In the genomic region with DNA sequence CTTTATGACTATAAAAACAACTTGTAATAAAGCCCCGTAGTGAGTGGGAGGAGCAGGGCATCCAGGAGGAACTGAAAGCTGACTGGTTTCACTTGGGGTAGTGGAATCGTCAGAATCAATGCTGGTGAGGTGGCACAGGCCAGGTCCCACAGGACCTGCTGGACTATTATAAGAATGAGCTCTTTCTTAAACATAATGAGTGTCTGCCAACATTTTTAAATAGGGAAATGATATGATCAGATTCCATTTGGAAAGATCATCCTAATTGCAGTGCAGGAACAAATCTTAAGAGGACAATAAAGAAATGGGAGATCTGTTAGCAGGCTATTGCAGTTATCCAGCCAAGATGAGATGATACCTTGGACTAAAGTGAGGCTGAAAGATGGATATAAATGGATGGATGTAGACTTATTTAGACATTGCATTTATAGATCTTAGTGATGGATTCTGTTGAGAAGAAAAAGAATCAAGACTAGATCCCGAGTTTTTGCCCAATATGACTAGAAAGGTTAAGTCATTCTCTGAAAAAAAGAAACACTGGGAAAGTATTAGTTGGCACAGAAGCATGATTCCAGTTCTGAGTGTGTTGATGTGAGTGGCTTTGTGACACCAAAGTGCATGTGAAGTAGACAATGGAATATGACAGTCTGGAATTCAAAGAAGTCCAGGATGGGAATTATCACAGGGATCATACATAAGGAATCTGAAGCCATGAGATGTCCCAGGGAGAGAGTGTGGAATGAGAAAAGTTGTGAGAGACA, we compare ENCODE assay signal across 9 cellular contexts.
DNase-seq lines count a peak whose midpoint lies in the region; ATAC-seq, FAIRE-seq and TF ChIP-seq lines count a peak whose summit lies in the region.
"Had no signal": no experiment of that assay in that cellular context is flagged by ENCODE, and none has a peak within 500 bp of the region (broad histone marks: within the 10 kb centered on the region; RNA-seq: fewer than 3 reads in every experiment).

No MANE protein-coding gene starts in this region.

- no peaks in the 10 kb centered on the region for H3K79me2 ChIP-seq in HepG2 (ENCODE audit: insufficient read depth, low read length)

- CTCF ChIA-PET in HepG2 (lab: Yijun Ruan, JAX; ENCODE audit: low intra/inter-chr PET ratio, low total read pairs), result no interaction called here

- DNase-seq in right lobe of liver, result no peak
- DNase-seq in HepG2 (ENCODE audit: low spot score), result no peak
- DNase-seq in SIG-M5 treated with dmso at 0.1 percent for 504 hours (lab: John Stamatoyannopoulos, UW; ENCODE audit: unreplicated experiment), result peak; percentile 88
- DNase-seq in spleen, result peak; percentile 81
- DNase-seq in dedifferentiated amniotic fluid mesenchymal stem cell (ENCODE audit: extremely low spot score), result no peak
- DNase-seq in NCI-H774 (lab: John Stamatoyannopoulos, UW), result no peak
- no peak for DNase-seq in NCI-H2227 treated with DMSO at 0.1 percent for 48 hours (lab: John Stamatoyannopoulos, UW)

- H3K4me1 ChIP-seq in right lobe of liver (no peaks in the 10 kb centered on the region), HepG2 (ENCODE audit: insufficient read depth, low read length) (no peaks in the 10 kb centered on the region), spleen (peaks cover 10 to 82% (median 39%) of the 10 kb centered on the region in 6 donors)

- intact Hi-C loops in right lobe of liver (cut with DNase I), result no loop called here
- intact Hi-C loops in HepG2 (cut with micrococcal nuclease; ENCODE audit: unreplicated experiment), result no loop called here
- intact Hi-C loops in spleen (cut with DNase I; ENCODE audit: low total_unique reads), result no loop called here

- TF ChIP-seq POLR2A in right lobe of liver (IDR thresholded peaks at IDR 0.05) (no peak), HepG2 (IDR thresholded peaks at IDR 0.05; ENCODE audit: insufficient read depth in 1 of 2, low read depth in 2 of 2, low read length in 2 of 2) (no peak), spleen (IDR thresholded peaks at IDR 0.05) (no peak)

- POLR2A ChIA-PET in HepG2 (lab: Yijun Ruan, JAX), result no interaction called here

- ATAC-seq in right lobe of liver, result peak; percentile 42 to 74 (median 66)
- ATAC-seq in HepG2, result no peak
- ATAC-seq in HG02973 (IDR thresholded peaks at IDR 0.05; ENCODE audit: unreplicated experiment), result peak; percentile 98

- H3K9me3 ChIP-seq in right lobe of liver (no peaks in the 10 kb centered on the region), HepG2 (ENCODE audit: low read length) (peaks cover 14% of the 10 kb centered on the region), spleen (peaks cover 0 to 11% (median under 1%) of the 10 kb centered on the region in 8 donors)

- H4K20me1 ChIP-seq in HepG2 (ENCODE audit: insufficient read depth, low read length), result no peaks in the 10 kb centered on the region

- no peak for TF ChIP-seq RAD21 in HepG2 (CRISPR knock-in tag; IDR thresholded peaks at IDR 0.05)

- no peak for TF ChIP-seq CTCF in right lobe of liver (IDR thresholded peaks at IDR 0.05)
- TF ChIP-seq CTCF in HepG2 (CRISPR knock-in tag; IDR thresholded peaks at IDR 0.05), result no peak
- no peak for TF ChIP-seq CTCF in spleen (IDR thresholded peaks at IDR 0.05 in 8 of 11, conservative IDR thresholded peaks at IDR 0.05 in 3 of 11)

- H3K27me3 ChIP-seq in right lobe of liver (no peaks in the 10 kb centered on the region), HepG2 (ENCODE audit: control insufficient read depth in 1 of 2, insufficient read depth in 2 of 2, low read length in 2 of 2) (no peaks in the 10 kb centered on the region), spleen (replicated peaks in 1 of 7) (no peaks in the 10 kb centered on the region)

- in situ Hi-C loops in HepG2 (cut with HindIII; ENCODE audit: extremely low pct_ligation_motif_present, low pct_unique_long_range_greater_than_20kb), result no loop called here

- no peak overlapping the region for H3K9ac ChIP-seq in HepG2 (ENCODE audit: insufficient read depth, low read depth, low read length)

- TF ChIP-seq EP300 in HepG2 (IDR thresholded peaks at IDR 0.05; ENCODE audit: low read depth in 2 of 2, low read length in 2 of 2) (no peak), HepG2 (CRISPR knock-in tag; IDR thresholded peaks at IDR 0.05; ENCODE audit: borderline replicate concordance) (no peak)

- 58% methylated on average over 3 of the region's 3 CpGs for WGBS in right lobe of liver (ENCODE audit: insufficient coverage, low coverage, low lambda C conversion rate, missing lambda C conversion rate)
- WGBS in HepG2 (ENCODE audit: low lambda C conversion rate), result 3% methylated on average over 3 of the region's 3 CpGs
- WGBS in spleen, 5 donors, result 29 to 47% (median 35%) methylated on average over 3 of the region's 3 CpGs

- no peak overlapping the region for H2AFZ ChIP-seq in HepG2 (ENCODE audit: low read length)

- BruUV-seq in HepG2 (replicated peaks; lab: Mats Ljungman, UMichigan), result no TSS peak

- no peak overlapping the region for H3K4me2 ChIP-seq in HepG2 (ENCODE audit: low read depth, low read length)

- H3K4me3 ChIP-seq in right lobe of liver (no peak overlapping the region), HepG2 (replicated peaks in 1 of 3; ENCODE audit: insufficient read depth in 1 of 3, low read depth in 2 of 3, low read length in 3 of 3) (no peak overlapping the region), spleen (peak overlapping the region in 1 of 8 donors; percentile 19)

- H3K27ac ChIP-seq in right lobe of liver, result no peak overlapping the region
- H3K27ac ChIP-seq in HepG2 (ENCODE audit: extremely low read length, insufficient read depth, low read length), result no peak overlapping the region
- H3K27ac ChIP-seq in spleen, result peak overlapping the region in 7 of 8 donors; percentile 8 to 77 (median 55)

- FAIRE-seq in HepG2 (lab: Jason Lieb, UNC), result no peak
- FAIRE-seq: keratinocyte had no signal

- no peaks in the 10 kb centered on the region for H3K36me3 ChIP-seq in right lobe of liver
- no peaks in the 10 kb centered on the region for H3K36me3 ChIP-seq in HepG2 (replicated peaks in 1 of 2; ENCODE audit: control insufficient read depth in 1 of 2, insufficient read depth in 2 of 2, low read length in 2 of 2)
- H3K36me3 ChIP-seq in spleen, result no peaks in the 10 kb centered on the region

TF ChIP-seq in HepG2, 621 proteins besides CTCF, POLR2A, EP300 and RAD21 (continues in another document):
- TF ChIP-seq FOXC1 (CRISPR knock-in tag; IDR thresholded peaks at IDR 0.05; ENCODE audit: borderline replicate concordance) (no peak), SRSF9 (IDR thresholded peaks at IDR 0.05; ENCODE audit: borderline replicate concordance, insufficient read depth, low read depth, low read length, poor library complexity, severe bottlenecking) (no peak), ZFY (CRISPR knock-in tag; IDR thresholded peaks at IDR 0.05) (no peak), ZC3H13 (CRISPR knock-in tag; IDR thresholded peaks at IDR 0.05) (no peak), ZFP36 (IDR thresholded peaks at IDR 0.05; ENCODE audit: borderline replicate concordance, low read depth, low read length, partially characterized antibody) (no peak)
- TF ChIP-seq, protein P1, sequence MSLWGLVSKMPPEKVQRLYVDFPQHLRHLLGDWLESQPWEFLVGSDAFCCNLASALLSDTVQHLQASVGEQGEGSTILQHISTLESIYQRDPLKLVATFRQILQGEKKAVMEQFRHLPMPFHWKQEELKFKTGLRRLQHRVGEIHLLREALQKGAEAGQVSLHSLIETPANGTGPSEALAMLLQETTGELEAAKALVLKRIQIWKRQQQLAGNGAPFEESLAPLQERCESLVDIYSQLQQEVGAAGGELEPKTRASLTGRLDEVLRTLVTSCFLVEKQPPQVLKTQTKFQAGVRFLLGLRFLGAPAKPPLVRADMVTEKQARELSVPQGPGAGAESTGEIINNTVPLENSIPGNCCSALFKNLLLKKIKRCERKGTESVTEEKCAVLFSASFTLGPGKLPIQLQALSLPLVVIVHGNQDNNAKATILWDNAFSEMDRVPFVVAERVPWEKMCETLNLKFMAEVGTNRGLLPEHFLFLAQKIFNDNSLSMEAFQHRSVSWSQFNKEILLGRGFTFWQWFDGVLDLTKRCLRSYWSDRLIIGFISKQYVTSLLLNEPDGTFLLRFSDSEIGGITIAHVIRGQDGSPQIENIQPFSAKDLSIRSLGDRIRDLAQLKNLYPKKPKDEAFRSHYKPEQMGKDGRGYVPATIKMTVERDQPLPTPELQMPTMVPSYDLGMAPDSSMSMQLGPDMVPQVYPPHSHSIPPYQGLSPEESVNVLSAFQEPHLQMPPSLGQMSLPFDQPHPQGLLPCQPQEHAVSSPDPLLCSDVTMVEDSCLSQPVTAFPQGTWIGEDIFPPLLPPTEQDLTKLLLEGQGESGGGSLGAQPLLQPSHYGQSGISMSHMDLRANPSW (CRISPR knock-in tag; IDR thresholded peaks at IDR 0.05; ENCODE audit: borderline replicate concordance), result no peak
- TF ChIP-seq, protein P2, sequence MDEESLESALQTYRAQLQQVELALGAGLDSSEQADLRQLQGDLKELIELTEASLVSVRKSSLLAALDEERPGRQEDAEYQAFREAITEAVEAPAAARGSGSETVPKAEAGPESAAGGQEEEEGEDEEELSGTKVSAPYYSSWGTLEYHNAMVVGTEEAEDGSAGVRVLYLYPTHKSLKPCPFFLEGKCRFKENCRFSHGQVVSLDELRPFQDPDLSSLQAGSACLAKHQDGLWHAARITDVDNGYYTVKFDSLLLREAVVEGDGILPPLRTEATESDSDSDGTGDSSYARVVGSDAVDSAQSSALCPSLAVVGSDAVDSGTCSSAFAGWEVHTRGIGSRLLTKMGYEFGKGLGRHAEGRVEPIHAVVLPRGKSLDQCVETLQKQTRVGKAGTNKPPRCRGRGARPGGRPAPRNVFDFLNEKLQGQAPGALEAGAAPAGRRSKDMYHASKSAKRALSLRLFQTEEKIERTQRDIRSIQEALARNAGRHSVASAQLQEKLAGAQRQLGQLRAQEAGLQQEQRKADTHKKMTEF (CRISPR knock-in tag; IDR thresholded peaks at IDR 0.05), result no peak
- TF ChIP-seq, protein P3, sequence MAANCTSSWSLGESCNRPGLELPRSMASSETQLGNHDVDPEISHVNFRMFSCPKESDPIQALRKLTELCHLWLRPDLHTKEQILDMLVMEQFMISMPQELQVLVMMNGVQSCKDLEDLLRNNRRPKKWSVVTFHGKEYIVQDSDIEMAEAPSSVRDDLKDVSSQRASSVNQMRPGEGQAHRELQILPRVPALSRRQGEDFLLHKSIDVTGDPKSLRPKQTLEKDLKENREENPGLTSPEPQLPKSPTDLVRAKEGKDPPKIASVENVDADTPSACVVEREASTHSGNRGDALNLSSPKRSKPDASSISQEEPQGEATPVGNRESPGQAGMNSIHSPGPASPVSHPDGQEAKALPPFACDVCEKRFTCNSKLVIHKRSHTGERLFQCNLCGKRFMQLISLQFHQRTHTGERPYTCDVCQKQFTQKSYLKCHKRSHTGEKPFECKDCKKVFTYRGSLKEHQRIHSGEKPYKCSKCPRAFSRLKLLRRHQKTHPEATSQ (CRISPR knock-in tag; IDR thresholded peaks at IDR 0.05; ENCODE audit: borderline replicate concordance), result no peak

Comparison
In these comparisons a context has a peak if more than half of its experiments do, and no peak if none do; other contexts are left out.
1. DNase-seq: peak in SIG-M5 treated with dmso at 0.1 percent for 504 hours (single experiment) and spleen (single experiment); none in right lobe of liver (0 of 3), HepG2 (single experiment), dedifferentiated amniotic fluid mesenchymal stem cell (single experiment), NCI-H774 (single experiment) and NCI-H2227 treated with DMSO at 0.1 percent for 48 hours (single experiment).
2. H3K27ac ChIP-seq: peak in spleen (7 of 8); none in right lobe of liver (0 of 3) and HepG2 (single experiment).